ENCODE assay signal across 1 cellular context in the genomic region with DNA sequence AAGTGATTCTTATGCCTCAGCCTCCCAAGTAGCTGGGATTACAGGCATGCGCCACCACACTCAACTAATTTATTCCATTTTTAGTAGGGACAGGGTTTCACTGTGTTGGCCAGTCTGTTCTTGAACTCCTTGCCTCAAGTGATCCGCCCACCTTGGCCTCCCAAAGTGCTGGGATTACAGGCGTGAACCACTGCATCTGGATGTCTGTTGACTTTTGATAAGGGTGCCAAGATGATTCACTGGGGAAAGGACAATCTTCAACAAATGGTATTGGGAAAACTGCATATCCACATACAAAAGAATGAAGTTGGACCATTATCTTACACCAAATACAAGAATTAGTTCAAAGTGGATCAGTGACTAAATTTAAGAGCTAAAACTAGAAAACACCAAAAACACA.
TF ChIP-seq lines count a peak whose summit lies in the region.

No MANE protein-coding gene starts in this region.

TF ChIP-seq in K562, 482 proteins besides CTCF, POLR2A, EP300 and RAD21 (continued from another document):
- TF ChIP-seq, protein P1, sequence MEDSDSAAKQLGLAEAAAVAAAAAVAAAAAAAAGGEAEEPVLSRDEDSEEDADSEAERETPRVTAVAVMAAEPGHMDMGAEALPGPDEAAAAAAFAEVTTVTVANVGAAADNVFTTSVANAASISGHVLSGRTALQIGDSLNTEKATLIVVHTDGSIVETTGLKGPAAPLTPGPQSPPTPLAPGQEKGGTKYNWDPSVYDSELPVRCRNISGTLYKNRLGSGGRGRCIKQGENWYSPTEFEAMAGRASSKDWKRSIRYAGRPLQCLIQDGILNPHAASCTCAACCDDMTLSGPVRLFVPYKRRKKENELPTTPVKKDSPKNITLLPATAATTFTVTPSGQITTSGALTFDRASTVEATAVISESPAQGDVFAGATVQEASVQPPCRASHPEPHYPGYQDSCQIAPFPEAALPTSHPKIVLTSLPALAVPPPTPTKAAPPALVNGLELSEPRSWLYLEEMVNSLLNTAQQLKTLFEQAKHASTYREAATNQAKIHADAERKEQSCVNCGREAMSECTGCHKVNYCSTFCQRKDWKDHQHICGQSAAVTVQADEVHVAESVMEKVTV (CRISPR knock-in tag; IDR thresholded peaks at IDR 0.05), result no peak
